Comparison of ENCODE assay signal across 8 cellular contexts in the genomic region with DNA sequence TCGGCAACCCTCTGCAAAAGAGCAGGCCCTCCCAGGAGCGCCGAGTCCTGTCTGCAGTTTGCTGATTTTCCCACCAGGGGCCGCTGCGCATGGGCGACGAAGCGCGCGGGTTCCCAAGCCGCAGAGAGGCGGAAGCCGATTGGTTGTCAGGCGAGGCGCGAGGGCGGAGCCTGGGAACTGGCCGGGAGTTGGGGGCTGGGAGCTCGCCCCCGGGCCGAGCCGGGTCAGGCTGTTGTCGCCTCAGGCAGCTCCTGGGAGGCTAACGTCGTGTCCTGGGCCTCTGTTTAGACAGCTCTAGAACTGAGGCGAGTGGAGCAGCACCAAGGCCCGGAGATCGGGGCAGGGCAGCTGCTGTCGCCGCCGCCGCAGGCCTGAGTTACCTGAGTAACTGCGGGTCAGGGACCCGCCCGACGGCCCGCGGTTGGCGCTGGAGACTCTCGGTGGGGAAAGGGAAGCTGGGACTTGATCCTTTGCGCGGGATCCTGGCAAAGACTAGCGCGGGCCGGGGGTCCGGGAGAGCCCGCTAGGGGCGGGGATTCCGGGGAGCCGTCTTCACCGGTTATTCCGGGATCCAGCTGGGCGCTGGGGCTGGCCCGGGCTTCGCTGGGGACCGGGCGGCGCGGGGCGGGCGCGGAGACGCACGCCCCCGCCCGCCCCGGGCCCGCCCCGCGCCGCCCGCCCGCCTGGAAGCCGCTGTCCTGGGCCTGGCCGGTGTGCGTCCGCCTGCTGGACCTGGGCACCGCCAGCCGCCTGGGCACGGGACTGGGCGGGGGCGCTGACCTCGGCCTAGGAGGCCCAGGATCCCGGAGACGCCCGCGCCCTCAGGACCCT. TPM values are rescaled to one million over a fixed set of nuclear protein-coding genes. Genes with fewer than 3 reads are reported as not detected.
DNase-seq lines count a peak whose midpoint lies in the region; ATAC-seq and TF ChIP-seq lines count a peak whose summit lies in the region.

A gene (plus strand): TSS at position 688 of the 831 bp plus-strand sequence. CDS start 607 bp downstream, outside the sequence.

- H3K27me3 Mint-ChIP-seq in chondrocyte (ENCODE audit: low read depth) = no peaks in the 10 kb centered on the region

- ATAC-seq in GM19035 (IDR thresholded peaks at IDR 0.05; ENCODE audit: unreplicated experiment) (peak; percentile 66), HG03354 (IDR thresholded peaks at IDR 0.05; ENCODE audit: poor library complexity, severe bottlenecking, unreplicated experiment) (peak; percentile 64)

- TF ChIP-seq CTCF in chondrocyte (IDR thresholded peaks at IDR 0.05) = peak; percentile 96

- H3K36me3 Mint-ChIP-seq in chondrocyte (ENCODE audit: low read depth) = no peaks in the 10 kb centered on the region

- no peaks in the 10 kb centered on the region for H3K9me3 Mint-ChIP-seq in chondrocyte (ENCODE audit: low read depth)

- H3K27ac Mint-ChIP-seq in chondrocyte (ENCODE audit: unreplicated experiment) = peak within 1 kb of the TSS; percentile 86

- H3K4me3 Mint-ChIP-seq in chondrocyte (ENCODE audit: unreplicated experiment) = peak within 1 kb of the TSS; percentile 97

- H3K4me1 Mint-ChIP-seq in chondrocyte (ENCODE audit: low read depth) = peaks cover 44% of the 10 kb centered on the region

- peak; percentile 80 to 87 for DNase-seq in AML-193 (lab: John Stamatoyannopoulos, UW)
- peak; percentile 93 to 97 for DNase-seq in NCI-H446 (lab: John Stamatoyannopoulos, UW)
- DNase-seq in activated CD4-positive, alpha-beta T cell treated with anti-CD3 and anti-CD28 coated beads for 1 hour = peak; percentile 96
- DNase-seq in chondrocyte (ENCODE audit: low spot score) = peak; percentile 98
- DNase-seq in kidney glomerular epithelial cell (lab: John Stamatoyannopoulos, UW) = peak; percentile 88
- DNase-seq in stimulated activated CD4-positive, alpha-beta T cell treated with anti-CD3 and anti-CD28 coated beads, Interleukin-1b, Interleukin-23, amount 100 ng/mL, for 1 hour (ENCODE audit: low read depth in 2 of 2) = peak; percentile 92 to 98

RNA-seq across cellular contexts. Expression of the gene that starts here (rescaled TPM):
- total RNA-seq in chondrocyte = 38.5 to 50.7 TPM (median 46.7 TPM) in 3 replicates

Comparison
In these comparisons a context has a peak if more than half of its experiments do, and no peak if none do; other contexts are left out.
1. Peak in every context shown above with its lines: DNase-seq and ATAC-seq.